In the genomic region with DNA sequence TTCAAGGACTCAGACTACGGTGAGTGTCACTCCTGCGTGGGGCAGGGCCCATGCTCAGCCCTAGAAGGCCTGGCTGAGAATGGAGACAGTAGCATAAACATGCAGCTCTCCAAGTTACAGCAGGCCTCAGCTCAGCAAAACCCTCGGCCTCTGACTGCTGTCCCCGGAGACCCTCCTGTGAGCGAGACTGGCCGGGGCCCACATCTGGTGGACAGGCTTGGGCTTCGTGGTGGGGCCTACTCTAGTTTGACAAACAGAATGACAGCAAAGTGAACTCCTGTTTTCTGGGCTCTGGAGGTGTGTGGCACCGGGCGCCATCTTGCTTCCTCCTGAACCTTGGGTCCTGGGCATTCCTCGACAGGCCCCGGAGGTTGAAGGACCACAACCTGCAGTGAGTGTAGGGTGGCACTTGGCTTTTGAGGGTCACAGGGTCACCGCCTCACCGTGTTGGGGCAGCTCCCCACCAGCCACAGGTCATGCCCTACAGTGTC, we compare ENCODE assay signal across 2 cellular contexts.
TF ChIP-seq lines count a peak whose summit lies in the region.

No MANE protein-coding gene starts in this region.

TF ChIP-seq in SK-N-SH, 30 proteins besides CTCF, POLR2A, EP300 and RAD21 (continued from another document):
- TF ChIP-seq ZBTB33 (IDR thresholded peaks at IDR 0.05; ENCODE audit: borderline replicate concordance, low read depth) (no peak), GABPA (IDR thresholded peaks at IDR 0.05; ENCODE audit: low read depth) (no peak), RCOR1 (IDR thresholded peaks at IDR 0.05; ENCODE audit: low read length) (no peak), ELF1 (IDR thresholded peaks at IDR 0.05) (no peak), RFX5 (IDR thresholded peaks at IDR 0.05; ENCODE audit: low read length) (no peak), FOXJ3 (CRISPR knock-in tag; IDR thresholded peaks at IDR 0.05) (no peak), YY1 (IDR thresholded peaks at IDR 0.05; ENCODE audit: low read depth) (no peak), MAX (IDR thresholded peaks at IDR 0.05; ENCODE audit: low read depth) (no peak), TCF12 (IDR thresholded peaks at IDR 0.05) (no peak), TEAD4 (IDR thresholded peaks at IDR 0.05; ENCODE audit: borderline replicate concordance, insufficient read depth) (no peak)
- TF ChIP-seq, protein P1, sequence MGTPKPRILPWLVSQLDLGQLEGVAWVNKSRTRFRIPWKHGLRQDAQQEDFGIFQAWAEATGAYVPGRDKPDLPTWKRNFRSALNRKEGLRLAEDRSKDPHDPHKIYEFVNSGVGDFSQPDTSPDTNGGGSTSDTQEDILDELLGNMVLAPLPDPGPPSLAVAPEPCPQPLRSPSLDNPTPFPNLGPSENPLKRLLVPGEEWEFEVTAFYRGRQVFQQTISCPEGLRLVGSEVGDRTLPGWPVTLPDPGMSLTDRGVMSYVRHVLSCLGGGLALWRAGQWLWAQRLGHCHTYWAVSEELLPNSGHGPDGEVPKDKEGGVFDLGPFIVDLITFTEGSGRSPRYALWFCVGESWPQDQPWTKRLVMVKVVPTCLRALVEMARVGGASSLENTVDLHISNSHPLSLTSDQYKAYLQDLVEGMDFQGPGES (IDR thresholded peaks at IDR 0.05; ENCODE audit: low read depth, low read length): no peak
TF ChIP-seq in SK-N-SH: peak in this region for 0.

TF ChIP-seq in SK-N-SH treated with all-trans-retinoic acid at 6 μM for 48 hours, 23 proteins besides CTCF, POLR2A, EP300 and RAD21 (continued from another document):
- TF ChIP-seq, protein P2, sequence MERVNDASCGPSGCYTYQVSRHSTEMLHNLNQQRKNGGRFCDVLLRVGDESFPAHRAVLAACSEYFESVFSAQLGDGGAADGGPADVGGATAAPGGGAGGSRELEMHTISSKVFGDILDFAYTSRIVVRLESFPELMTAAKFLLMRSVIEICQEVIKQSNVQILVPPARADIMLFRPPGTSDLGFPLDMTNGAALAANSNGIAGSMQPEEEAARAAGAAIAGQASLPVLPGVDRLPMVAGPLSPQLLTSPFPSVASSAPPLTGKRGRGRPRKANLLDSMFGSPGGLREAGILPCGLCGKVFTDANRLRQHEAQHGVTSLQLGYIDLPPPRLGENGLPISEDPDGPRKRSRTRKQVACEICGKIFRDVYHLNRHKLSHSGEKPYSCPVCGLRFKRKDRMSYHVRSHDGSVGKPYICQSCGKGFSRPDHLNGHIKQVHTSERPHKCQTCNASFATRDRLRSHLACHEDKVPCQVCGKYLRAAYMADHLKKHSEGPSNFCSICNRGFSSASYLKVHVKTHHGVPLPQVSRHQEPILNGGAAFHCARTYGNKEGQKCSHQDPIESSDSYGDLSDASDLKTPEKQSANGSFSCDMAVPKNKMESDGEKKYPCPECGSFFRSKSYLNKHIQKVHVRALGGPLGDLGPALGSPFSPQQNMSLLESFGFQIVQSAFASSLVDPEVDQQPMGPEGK (CRISPR knock-in tag; IDR thresholded peaks at IDR 0.05; ENCODE audit: borderline replicate concordance): no peak
- no peak for TF ChIP-seq SNAI2 (CRISPR knock-in tag; IDR thresholded peaks at IDR 0.05)
- no peak for TF ChIP-seq TCF4 (CRISPR knock-in tag; IDR thresholded peaks at IDR 0.05; ENCODE audit: borderline replicate concordance)
- no peak for TF ChIP-seq TOX (CRISPR knock-in tag; IDR thresholded peaks at IDR 0.05; ENCODE audit: borderline replicate concordance)
- TF ChIP-seq OSR1 (CRISPR knock-in tag; IDR thresholded peaks at IDR 0.05): no peak
- TF ChIP-seq ZC3H10 (CRISPR knock-in tag; IDR thresholded peaks at IDR 0.05): no peak
- TF ChIP-seq ARNTL (CRISPR knock-in tag; IDR thresholded peaks at IDR 0.05; ENCODE audit: borderline replicate concordance, low read depth): no peak
- no peak for TF ChIP-seq ESRRG (CRISPR knock-in tag; IDR thresholded peaks at IDR 0.05)
- no peak for TF ChIP-seq CSRNP3 (CRISPR knock-in tag; IDR thresholded peaks at IDR 0.05)
